In the genomic region with DNA sequence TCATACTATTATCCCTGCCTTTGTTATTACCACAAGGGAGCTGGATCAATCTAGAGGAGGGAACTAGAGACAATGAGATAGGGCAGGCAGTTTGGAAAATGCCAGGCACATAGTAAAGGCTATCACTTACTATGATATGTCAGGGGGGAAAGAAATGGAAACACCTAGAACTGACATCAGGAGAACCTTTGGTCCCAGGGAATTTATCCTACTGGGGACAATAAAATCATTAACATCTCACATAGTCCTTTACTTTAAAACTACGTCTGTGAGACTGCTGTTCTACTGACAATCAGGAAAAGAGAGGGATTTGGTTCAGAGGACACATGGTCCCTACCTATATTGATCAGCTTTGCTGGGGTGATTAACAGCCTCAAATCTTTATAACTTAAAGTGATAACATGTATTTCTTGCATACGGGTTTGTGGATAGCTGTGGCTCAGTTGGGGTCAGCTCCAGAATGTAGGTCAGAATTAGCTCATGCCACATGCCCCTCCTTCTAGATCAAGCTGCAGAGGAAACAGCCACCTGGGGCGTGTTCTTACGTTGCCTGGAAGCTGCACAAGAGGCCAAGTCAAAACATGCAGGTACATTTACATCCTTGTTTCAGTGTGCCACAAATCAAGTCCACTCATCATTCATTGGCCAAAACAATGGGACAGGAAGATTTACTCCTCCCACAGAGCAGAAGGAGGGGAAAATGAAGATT, we compare ENCODE assay signal across 17 cellular contexts. TPM values are rescaled to one million over a fixed set of nuclear protein-coding genes. Genes with fewer than 3 reads are reported as not detected.
DNase-seq lines count a peak whose midpoint lies in the region; ATAC-seq, FAIRE-seq and TF ChIP-seq lines count a peak whose summit lies in the region.
"Had no signal": no experiment of that assay in that cellular context is flagged by ENCODE, and none has a peak within 500 bp of the region (broad histone marks: within the 10 kb centered on the region; RNA-seq: fewer than 3 reads in every experiment).

No MANE protein-coding gene starts in this region.

- no peaks in the 10 kb centered on the region for H3K27me3 ChIP-seq in bronchial epithelial cell (ENCODE audit: control insufficient read depth, insufficient read depth, low read length)
- H3K27me3 ChIP-seq: testis had no signal

- H3K4me3 Mint-ChIP-seq in type B pancreatic cell: peak overlapping the region; percentile 59
- H3K4me3 Mint-ChIP-seq: activated CD4-positive, alpha-beta T cell treated with anti-CD3 and anti-CD28 coated beads for 36 hours had no signal

- TF ChIP-seq CTCF in bronchial epithelial cell (IDR thresholded peaks at IDR 0.05; ENCODE audit: insufficient read depth, low read length, severe bottlenecking): no peak
- TF ChIP-seq CTCF in type B pancreatic cell (conservative IDR thresholded peaks at IDR 0.05): no peak

- peaks cover 13% of the 10 kb centered on the region for H3K36me3 ChIP-seq in bronchial epithelial cell (ENCODE audit: control insufficient read depth, insufficient read depth, low read length)

- H3K27me3 Mint-ChIP-seq in type B pancreatic cell: peaks cover 7% of the 10 kb centered on the region

- H3K36me3 Mint-ChIP-seq in type B pancreatic cell: peaks cover 16% of the 10 kb centered on the region

- DNase-seq in NCI-H2107 treated with DMSO at 0.1 percent for 48 hours (lab: John Stamatoyannopoulos, UW; ENCODE audit: unreplicated experiment) (peak; percentile 14), NCI-H2107 (lab: John Stamatoyannopoulos, UW) (no peak), bronchial epithelial cell (ENCODE audit: low read depth) (peak; percentile 99), left colon (peak; percentile 63 to 84), type B pancreatic cell (ENCODE audit: extremely low spot score, unreplicated experiment) (no peak), UCSD-AML1 (lab: John Stamatoyannopoulos, UW; ENCODE audit: unreplicated experiment) (no peak)
- DNase-seq: activated CD4-positive, alpha-beta T cell treated with anti-CD3 and anti-CD28 coated beads for 36 hours; activated T-cell treated with anti-CD3 and anti-CD28 coated beads, Interleukin-2, amount 50 U/mL, for 48 hours; amygdala; effector CD4-positive, alpha-beta T cell; PC-3; T-helper 1 cell; testis had no signal

- peaks cover 24% of the 10 kb centered on the region for H3K4me1 Mint-ChIP-seq in type B pancreatic cell (ENCODE audit: unreplicated experiment)
- H3K4me1 Mint-ChIP-seq: activated CD4-positive, alpha-beta T cell treated with anti-CD3 and anti-CD28 coated beads for 36 hours had no signal

- H3K4me3 ChIP-seq in bronchial epithelial cell (ENCODE audit: low read depth, low read length): no peak overlapping the region
- H3K4me3 ChIP-seq: lung, testis had no signal

- intact Hi-C loops in left colon (cut with DNase I, micrococcal nuclease): no loop called here

- ATAC-seq in left colon: peak; percentile 76
- ATAC-seq in GM18858 (IDR thresholded peaks at IDR 0.05; ENCODE audit: unreplicated experiment): no peak
- no peak for ATAC-seq in GM21528 (IDR thresholded peaks at IDR 0.05; ENCODE audit: low FRiP score, unreplicated experiment)
- ATAC-seq: activated CD4-positive, alpha-beta T cell treated with anti-CD3 and anti-CD28 coated beads for 36 hours; PC-3 had no signal

- peak overlapping the region; percentile 96 for H3K27ac Mint-ChIP-seq in type B pancreatic cell
- H3K27ac Mint-ChIP-seq: activated CD4-positive, alpha-beta T cell treated with anti-CD3 and anti-CD28 coated beads for 36 hours had no signal

- peak; percentile 96 for FAIRE-seq in bronchial epithelial cell (lab: Jason Lieb, UNC)

- no peaks in the 10 kb centered on the region for H3K9me3 Mint-ChIP-seq in type B pancreatic cell

RNA-seq across cellular contexts. Expression of a gene that starts 43.9 kb away (rescaled TPM):
- total RNA-seq in bronchial epithelial cell: 0.13 TPM in 1 of 2 replicates, not detected in the other
- 10 to 100 TPM in 1 of 2 donors, 1 to 10 TPM in 1; 2.7 to 39.3 TPM for total RNA-seq in left colon
- 30.5 and 36.7 TPM in 2 replicates for total RNA-seq in type B pancreatic cell (ENCODE audit: low replicate concordance)
- total RNA-seq: activated CD4-positive, alpha-beta T cell treated with anti-CD3 and anti-CD28 coated beads for 36 hours; glomerular endothelial cell; PC-3 had no signal

RNA-seq across cellular contexts. Expression of a gene that starts 54.2 kb away (rescaled TPM):
- total RNA-seq in bronchial epithelial cell: 37.6 and 56.3 TPM in 2 replicates
- 10 to 100 TPM; 31.9 to 35.0 TPM for total RNA-seq in left colon
- 39.5 and 52.2 TPM in 2 replicates for total RNA-seq in type B pancreatic cell (ENCODE audit: low replicate concordance)

Comparison
In these comparisons a context has a peak if more than half of its experiments do, and no peak if none do; other contexts are left out.
1. DNase-seq: peak in NCI-H2107 treated with DMSO at 0.1 percent for 48 hours (single experiment), bronchial epithelial cell (single experiment) and left colon (2 of 2); none in NCI-H2107 (single experiment), type B pancreatic cell (single experiment) and UCSD-AML1 (single experiment).